In the genomic region with DNA sequence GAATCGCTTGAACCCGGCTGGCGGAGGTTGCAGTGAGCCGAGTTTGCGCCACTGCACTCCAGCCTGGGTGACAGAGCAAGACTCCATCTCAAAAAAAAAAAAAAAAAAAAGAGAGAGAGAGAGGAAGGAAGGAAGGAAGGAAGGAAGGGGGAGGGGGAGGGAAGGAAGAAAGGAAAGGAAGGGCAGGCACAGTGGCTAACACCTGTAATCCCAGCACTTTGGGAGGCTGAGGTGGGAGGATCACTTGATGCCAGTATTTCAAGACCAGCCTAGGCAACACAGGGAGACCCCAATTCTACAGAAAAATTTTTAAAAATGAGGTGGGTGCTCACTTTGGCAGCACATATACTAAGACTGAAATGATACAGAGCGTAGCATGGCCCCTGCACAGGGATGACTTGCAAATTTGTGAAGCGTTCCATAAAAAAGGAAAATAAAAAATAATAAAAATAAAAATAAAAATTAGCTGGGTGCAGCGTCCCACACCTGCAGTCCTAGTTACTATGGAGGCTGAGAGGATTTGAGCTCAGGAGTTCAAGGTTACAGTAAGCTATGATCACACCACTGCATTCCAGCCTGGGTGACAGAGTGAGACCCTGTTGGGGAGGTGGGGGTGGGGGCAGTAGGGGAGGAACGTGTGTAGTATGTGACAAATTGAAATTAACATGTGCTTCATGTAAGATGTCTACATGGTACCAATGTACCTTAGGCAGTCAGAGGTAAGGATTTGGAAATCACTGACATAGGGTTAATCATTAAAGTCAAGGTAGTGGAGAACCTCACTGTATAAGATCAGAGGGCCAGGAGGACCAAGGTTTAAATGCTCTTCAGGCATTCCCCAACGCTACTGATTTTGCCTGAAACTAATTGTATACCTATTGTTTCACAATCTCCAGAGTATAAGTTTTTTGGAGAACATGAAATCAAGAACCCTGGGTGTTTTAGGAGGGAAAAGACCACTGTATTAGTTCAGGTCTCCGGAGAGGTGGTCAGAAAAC, we compare ENCODE assay signal across 11 cellular contexts. TPM values are rescaled to one million over a fixed set of nuclear protein-coding genes. Genes with fewer than 3 reads are reported as not detected.
A peak's percentile ranks its signal among the peaks of the same experiment; 100 is the strongest.
DNase-seq lines count a peak whose midpoint lies in the region; ATAC-seq and TF ChIP-seq lines count a peak whose summit lies in the region.
"Had no signal": no experiment of that assay in that cellular context is flagged by ENCODE, and none has a peak within 500 bp of the region (broad histone marks: within the 10 kb centered on the region; RNA-seq: fewer than 3 reads in every experiment).

No MANE protein-coding gene starts in this region.

- H3K4me3 ChIP-seq in vagina: peak overlapping the region; percentile 58 to 89

- POLR2A ChIA-PET in activated CD8-positive, alpha-beta T cell treated with anti-CD3 and anti-CD28 coated beads, Interleukin-2, amount 10 ng/mL, durations not matched to agents 7 days and 5 days (lab: Charles Lee): interaction anchor here (0.7 kb wide), 1 partner anchor 105 kb away, joined by 3 read pairs; no protein-coding TSS in a partner anchor

- no peak overlapping the region for H3K27ac Mint-ChIP-seq in stimulated activated naive CD8-positive, alpha-beta T cell treated with anti-CD3 and anti-CD28 coated beads, Interleukin-15, Interleukin-2, amounts not matched to agents 100 ng/mL and 50 ng/mL, for 24 hours
- no peak overlapping the region for H3K27ac Mint-ChIP-seq in activated CD8-positive, alpha-beta T cell treated with anti-CD3 and anti-CD28 coated beads, Interleukin-2, amount 10 ng/mL, durations not matched to agents 7 days and 5 days

- H3K27me3 ChIP-seq in vagina: no peaks in the 10 kb centered on the region

- H3K9me3 ChIP-seq in vagina: no peaks in the 10 kb centered on the region

- H3K27me3 Mint-ChIP-seq in stimulated activated naive CD8-positive, alpha-beta T cell treated with anti-CD3 and anti-CD28 coated beads, Interleukin-15, Interleukin-2, amounts not matched to agents 100 ng/mL and 50 ng/mL, for 24 hours: peaks cover 3% of the 10 kb centered on the region
- H3K27me3 Mint-ChIP-seq in activated CD8-positive, alpha-beta T cell treated with anti-CD3 and anti-CD28 coated beads, Interleukin-2, amount 10 ng/mL, durations not matched to agents 7 days and 5 days (ENCODE audit: low read depth): peaks cover 5% of the 10 kb centered on the region

- no peaks in the 10 kb centered on the region for H3K36me3 ChIP-seq in vagina

- peak overlapping the region; percentile 94 for H3K4me3 Mint-ChIP-seq in stimulated activated naive CD8-positive, alpha-beta T cell treated with anti-CD3 and anti-CD28 coated beads, Interleukin-15, Interleukin-2, amounts not matched to agents 100 ng/mL and 50 ng/mL, for 24 hours
- peak overlapping the region; percentile 90 for H3K4me3 Mint-ChIP-seq in activated CD8-positive, alpha-beta T cell treated with anti-CD3 and anti-CD28 coated beads, Interleukin-2, amount 10 ng/mL, durations not matched to agents 7 days and 5 days

- intact Hi-C loops in vagina (cut with DNase I): loop anchor here (10.0 kb wide), 1 partner anchor 121 kb away; the partner anchor contains the start of gene ATAD2B

- DNase-seq in stimulated activated naive CD8-positive, alpha-beta T cell treated with anti-CD3 and anti-CD28 coated beads, Interleukin-15, Interleukin-2, amounts not matched to agents 100 U/mL and 50 U/mL, for 24 hours: no peak
- DNase-seq in activated CD8-positive, alpha-beta T cell treated with anti-CD3 and anti-CD28 coated beads, Interleukin-2, amount 10 ng/mL, durations not matched to agents 7 days and 5 days: no peak
- no peak for DNase-seq in left lobe of liver (ENCODE audit: low spot score)
- DNase-seq in vagina (ENCODE audit: extremely low spot score in 2 of 2): no peak
- DNase-seq in NCI-H524 treated with DMSO at 0.1 percent for 48 hours (lab: John Stamatoyannopoulos, UW): no peak
- no peak for DNase-seq in NCI-H146 (lab: John Stamatoyannopoulos, UW)
- DNase-seq in SIG-M5 (lab: John Stamatoyannopoulos, UW): no peak
- DNase-seq: DMS79, Kasumi-1, kidney had no signal

- H3K36me3 Mint-ChIP-seq in stimulated activated naive CD8-positive, alpha-beta T cell treated with anti-CD3 and anti-CD28 coated beads, Interleukin-15, Interleukin-2, amounts not matched to agents 100 ng/mL and 50 ng/mL, for 24 hours (ENCODE audit: low read depth): peaks cover 5% of the 10 kb centered on the region
- H3K36me3 Mint-ChIP-seq in activated CD8-positive, alpha-beta T cell treated with anti-CD3 and anti-CD28 coated beads, Interleukin-2, amount 10 ng/mL, durations not matched to agents 7 days and 5 days (ENCODE audit: low read depth): peaks cover 6% of the 10 kb centered on the region

- CTCF ChIA-PET in activated CD8-positive, alpha-beta T cell treated with anti-CD3 and anti-CD28 coated beads, Interleukin-2, amount 10 ng/mL, durations not matched to agents 7 days and 5 days (lab: Charles Lee): interaction anchor here (1.8 to 2.3 kb wide), 2 partner anchors 15 to 119 kb away, joined by 10 to 19 read pairs; partner anchors contain the start of gene ATAD2B

- peaks cover 25% of the 10 kb centered on the region for H3K4me1 Mint-ChIP-seq in stimulated activated naive CD8-positive, alpha-beta T cell treated with anti-CD3 and anti-CD28 coated beads, Interleukin-15, Interleukin-2, amounts not matched to agents 100 ng/mL and 50 ng/mL, for 24 hours (ENCODE audit: low read depth)
- H3K4me1 Mint-ChIP-seq in activated CD8-positive, alpha-beta T cell treated with anti-CD3 and anti-CD28 coated beads, Interleukin-2, amount 10 ng/mL, durations not matched to agents 7 days and 5 days (ENCODE audit: low read depth): peaks cover 37% of the 10 kb centered on the region

- no peak for TF ChIP-seq POLR2A in vagina (IDR thresholded peaks at IDR 0.05)

- H3K9me3 Mint-ChIP-seq in stimulated activated naive CD8-positive, alpha-beta T cell treated with anti-CD3 and anti-CD28 coated beads, Interleukin-15, Interleukin-2, amounts not matched to agents 100 ng/mL and 50 ng/mL, for 24 hours: no peaks in the 10 kb centered on the region
- H3K9me3 Mint-ChIP-seq in activated CD8-positive, alpha-beta T cell treated with anti-CD3 and anti-CD28 coated beads, Interleukin-2, amount 10 ng/mL, durations not matched to agents 7 days and 5 days (ENCODE audit: insufficient read depth): no peaks in the 10 kb centered on the region

- ATAC-seq in stimulated activated naive CD8-positive, alpha-beta T cell treated with anti-CD3 and anti-CD28 coated beads, Interleukin-15, Interleukin-2, amounts not matched to agents 100 U/mL and 50 U/mL, for 24 hours: no peak
- ATAC-seq in activated CD8-positive, alpha-beta T cell treated with anti-CD3 and anti-CD28 coated beads, Interleukin-2, amount 10 ng/mL, durations not matched to agents 7 days and 5 days: no peak
- ATAC-seq in left lobe of liver: peak; percentile 40

- no peak for TF ChIP-seq CTCF in vagina (IDR thresholded peaks at IDR 0.05)

- peaks cover 35% of the 10 kb centered on the region for H3K4me1 ChIP-seq in vagina

- no peak overlapping the region for H3K27ac ChIP-seq in vagina

RNA-seq across cellular contexts. Expression of gene WDCP, which starts 1.4 kb away (rescaled TPM):
- 10 to 100 TPM; 23.2 to 24.1 TPM for total RNA-seq in activated CD8-positive, alpha-beta T cell treated with anti-CD3 and anti-CD28 coated beads, Interleukin-2, amount 10 ng/mL, durations not matched to agents 7 days and 5 days
- total RNA-seq in left lobe of liver (6.8 TPM), vagina (5.2 TPM)

RNA-seq across cellular contexts. Expression of gene FKBP1B, which starts 3.7 kb away (rescaled TPM):
- 1 to 10 TPM; 3.2 to 3.4 TPM for total RNA-seq in activated CD8-positive, alpha-beta T cell treated with anti-CD3 and anti-CD28 coated beads, Interleukin-2, amount 10 ng/mL, durations not matched to agents 7 days and 5 days
- total RNA-seq in left lobe of liver (9.5 TPM), vagina (14.2 TPM)

RNA-seq across cellular contexts. Expression of gene SF3B6, which starts 30.3 kb away (rescaled TPM):
- total RNA-seq in activated CD8-positive, alpha-beta T cell treated with anti-CD3 and anti-CD28 coated beads, Interleukin-2, amount 10 ng/mL, durations not matched to agents 7 days and 5 days: 10 to 100 TPM; 94.6 to 96.2 TPM
- 28.1 TPM for total RNA-seq in left lobe of liver
- total RNA-seq in vagina: 82.3 TPM

RNA-seq across cellular contexts. Expression of gene MFSD2B, which starts 35.9 kb away (rescaled TPM):
- under 1 TPM; 0.34 to 0.44 TPM for total RNA-seq in activated CD8-positive, alpha-beta T cell treated with anti-CD3 and anti-CD28 coated beads, Interleukin-2, amount 10 ng/mL, durations not matched to agents 7 days and 5 days
- total RNA-seq in left lobe of liver: not detected
- not detected for total RNA-seq in vagina

RNA-seq across cellular contexts. Expression of gene TP53I3, which starts 38.8 kb away (rescaled TPM):
- 1 to 10 TPM; 5.3 to 6.5 TPM for total RNA-seq in activated CD8-positive, alpha-beta T cell treated with anti-CD3 and anti-CD28 coated beads, Interleukin-2, amount 10 ng/mL, durations not matched to agents 7 days and 5 days
- total RNA-seq in left lobe of liver (8.0 TPM), vagina (31.9 TPM)
